9 cellular contexts compared by ENCODE assay signal in the genomic region with DNA sequence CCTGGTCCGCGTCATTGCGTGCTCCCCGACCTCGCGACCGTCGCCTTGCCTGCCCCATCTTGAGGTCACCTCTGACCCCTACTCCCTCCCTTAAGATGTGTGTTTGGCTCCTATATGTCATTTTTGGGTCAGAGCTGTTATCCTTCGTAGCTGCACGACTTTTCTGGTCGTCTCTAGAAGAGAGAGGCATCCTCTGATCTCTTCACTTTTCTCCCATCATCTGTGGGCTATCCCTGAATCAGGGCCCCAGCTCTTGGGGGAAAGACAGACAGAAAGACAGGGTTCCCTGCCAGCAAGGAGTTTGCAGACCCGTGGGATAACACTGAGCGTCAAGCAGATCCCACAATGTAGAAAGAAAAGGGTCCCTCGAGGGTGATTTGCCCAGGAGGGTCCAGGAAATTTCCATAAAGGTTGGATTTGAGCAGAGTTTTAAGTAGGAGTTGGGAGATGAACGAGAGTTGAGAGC. TPM values are rescaled to one million over a fixed set of nuclear protein-coding genes. Genes with fewer than 3 reads are reported as not detected.
DNase-seq lines count a peak whose midpoint lies in the region; ATAC-seq, FAIRE-seq and TF ChIP-seq lines count a peak whose summit lies in the region.
"Had no signal": no experiment of that assay in that cellular context is flagged by ENCODE, and none has a peak within 500 bp of the region (broad histone marks: within the 10 kb centered on the region; RNA-seq: fewer than 3 reads in every experiment).

No MANE protein-coding gene starts in this region.

- DNase-seq in A549 (ENCODE audit: low read depth in 1 of 2, low spot score in 1 of 2) (no peak), bronchial epithelial cell (ENCODE audit: low read depth) (no peak), DMS79 treated with DMSO at 0.1 percent for 48 hours (lab: John Stamatoyannopoulos, UW) (no peak), iPS-NIHi7 (ENCODE audit: extremely low spot score) (no peak)
- DNase-seq in effector CD4-positive, alpha-beta T cell, result no peak

- POLR2A ChIA-PET in A549 (lab: Yijun Ruan, JAX), result interaction anchor here (1.0 kb wide), 1 partner anchor 12 kb away, joined by 3 read pairs; no protein-coding TSS in a partner anchor

- TF ChIP-seq EP300 in A549 (IDR thresholded peaks at IDR 0.05), result no peak

- CTCF ChIA-PET in A549 (lab: Yijun Ruan, JAX), result interaction anchor here (0.6 kb wide), 1 partner anchor 210 kb away, joined by 3 read pairs; no protein-coding TSS in a partner anchor

- FAIRE-seq in A549 (lab: Jason Lieb, UNC), result no peak
- no peak for FAIRE-seq in bronchial epithelial cell (lab: Jason Lieb, UNC)

- TF ChIP-seq RAD21 in A549 (conservative IDR thresholded peaks at IDR 0.05 in 1 of 2, IDR thresholded peaks at IDR 0.05 in 1 of 2), result no peak

- 0 out of 2 replicates have a peak, but pooled peaks cover 2% of the 10 kb centered on the region for H3K36me3 ChIP-seq in HUES64 (ENCODE audit: insufficient read depth, low read length)
- peaks cover 2% of the 10 kb centered on the region for H3K36me3 ChIP-seq in bronchial epithelial cell (ENCODE audit: control insufficient read depth, insufficient read depth, low read length)
- peaks cover 5% of the 10 kb centered on the region for H3K36me3 ChIP-seq in muscle layer of colon (ENCODE audit: insufficient read depth, low read length)

- TF ChIP-seq CTCF in A549 (IDR thresholded peaks at IDR 0.05) (no peak), bronchial epithelial cell (IDR thresholded peaks at IDR 0.05; ENCODE audit: insufficient read depth, low read length, severe bottlenecking) (no peak)

- TF ChIP-seq POLR2A in A549 (IDR thresholded peaks at IDR 0.05; ENCODE audit: low read length), result no peak

- H3K4me3 ChIP-seq in A549 (peak overlapping the region; percentile 87), HUES64 (ENCODE audit: low read length) (peak overlapping the region; percentile 84), bronchial epithelial cell (ENCODE audit: low read depth, low read length) (peak overlapping the region; percentile 89), muscle layer of colon (ENCODE audit: low read depth in 1 of 2, low read length in 2 of 2) (peak overlapping the region; percentile 91 to 96)

- ATAC-seq in A549 (no peak; a peak in 1 of 6 replicates), GM21825 (IDR thresholded peaks at IDR 0.05; ENCODE audit: unreplicated experiment) (no peak)

- peaks cover 13% of the 10 kb centered on the region; the same call in 1 of the 3 replicates for H3K4me1 ChIP-seq in A549
- H3K4me1 ChIP-seq in HUES64 (ENCODE audit: insufficient read depth, low read length), result peaks cover 10% of the 10 kb centered on the region
- peaks cover 28% of the 10 kb centered on the region for H3K4me1 ChIP-seq in muscle layer of colon (ENCODE audit: insufficient read depth, low read length)

- H3K9ac ChIP-seq in HUES64 (ENCODE audit: low read depth, low read length) (peak overlapping the region; percentile 78), muscle layer of colon (ENCODE audit: low read length) (peak overlapping the region; percentile 90)

- H3K27ac ChIP-seq in A549 (peak overlapping the region; percentile 86 to 100), HUES64 (ENCODE audit: low read depth, low read length) (no peak overlapping the region), muscle layer of colon (ENCODE audit: low read depth, low read length) (peak overlapping the region; percentile 86)

- H3K9me3 ChIP-seq in A549 (no peaks in the 10 kb centered on the region), HUES64 (ENCODE audit: insufficient read depth, low read depth, low read length) (peaks cover 13% of the 10 kb centered on the region), muscle layer of colon (ENCODE audit: low read length) (no peaks in the 10 kb centered on the region)

- H3K4me2 ChIP-seq in A549, result peak overlapping the region; percentile 79

- WGBS in A549 (ENCODE audit: missing lambda C conversion rate), result 3% methylated on average over 13 of the region's 15 CpGs
- WGBS in HUES64, result 30% methylated on average over 15 of the region's 15 CpGs

- peaks cover 24% of the 10 kb centered on the region for H3K27me3 ChIP-seq in HUES64 (ENCODE audit: insufficient read depth, low read length)
- no peaks in the 10 kb centered on the region for H3K27me3 ChIP-seq in bronchial epithelial cell (ENCODE audit: control insufficient read depth, insufficient read depth, low read length)
- no peaks in the 10 kb centered on the region for H3K27me3 ChIP-seq in muscle layer of colon (ENCODE audit: control insufficient read depth in 1 of 2, insufficient read depth in 2 of 2, low read length in 2 of 2)

TF ChIP-seq in A549, 52 proteins besides CTCF, POLR2A, EP300 and RAD21:
- TF ChIP-seq CHD2 (IDR thresholded peaks at IDR 0.05; ENCODE audit: low read length, partially characterized antibody) (no peak), PHF8 (IDR thresholded peaks at IDR 0.05; ENCODE audit: borderline replicate concordance, low read depth) (0 out of 2 replicates have a peak, but pooled peaks have one; percentile 18)

RNA-seq across cellular contexts. Expression of a gene that starts 0.6 kb away (rescaled TPM):
- polyA plus RNA-seq in A549 (2011; rRNA removed) (7.7 and 14.7 TPM in 2 replicates), A549 (2017; fragmentation: RNase III; extraction: RNeasy Plus Mini Kit Qiagen cat#74134 plus additional on column Dnase treatment) (7.0 to 7.7 TPM (median 7.3 TPM) in 3 replicates)
- polyA plus RNA-seq in A549 (2012; cell fraction: cytosol; rRNA removed), result 2.3 and 3.0 TPM in 2 replicates
- 4.4 and 5.4 TPM in 2 replicates for polyA plus RNA-seq in A549 (2012; cell fraction: nucleus; rRNA removed)
- 21.3 and 23.4 TPM in 2 replicates for polyA minus RNA-seq in A549 (2011; rRNA and poly(A)+ RNA removed)
- 10.7 TPM for polyA plus RNA-seq in HUES64 (2013, experiment 1 of 2)
- polyA plus RNA-seq in HUES64 (2013, experiment 2 of 2), result 12.1 TPM
- total RNA-seq in bronchial epithelial cell, result 7.1 and 11.8 TPM in 2 replicates

RNA-seq across cellular contexts. Expression of a gene that starts 16.2 kb away (rescaled TPM):
- polyA plus RNA-seq in A549 (2011; rRNA removed), result 0.04 and 0.05 TPM in 2 replicates
- 0.06 and 0.07 TPM in 2 replicates for polyA plus RNA-seq in A549 (2012; cell fraction: cytosol; rRNA removed)
- 0.10 and 0.16 TPM in 2 replicates for polyA plus RNA-seq in A549 (2012; cell fraction: nucleus; rRNA removed)
- 0.04 to 0.15 TPM (median 0.09 TPM) in 3 replicates for polyA plus RNA-seq in A549 (2017; fragmentation: RNase III; extraction: RNeasy Plus Mini Kit Qiagen cat#74134 plus additional on column Dnase treatment)
- not detected in 2 replicates for polyA minus RNA-seq in A549 (2011; rRNA and poly(A)+ RNA removed)
- 3.2 TPM for polyA plus RNA-seq in HUES64 (2013, experiment 1 of 2)
- 6.8 TPM for polyA plus RNA-seq in HUES64 (2013, experiment 2 of 2)
- total RNA-seq in bronchial epithelial cell, result 4.1 and 4.7 TPM in 2 replicates
- total RNA-seq: T-helper 1 cell treated with Interleukin-12 subunit alpha and Interleukin-12 subunit beta and Interleukin-4 antibody, amounts not matched to agents 30 ng/mL and 1 ng/mL, for 36 hours had no signal
